Comparison of ENCODE assay signal across 8 cellular contexts in the genomic region with DNA sequence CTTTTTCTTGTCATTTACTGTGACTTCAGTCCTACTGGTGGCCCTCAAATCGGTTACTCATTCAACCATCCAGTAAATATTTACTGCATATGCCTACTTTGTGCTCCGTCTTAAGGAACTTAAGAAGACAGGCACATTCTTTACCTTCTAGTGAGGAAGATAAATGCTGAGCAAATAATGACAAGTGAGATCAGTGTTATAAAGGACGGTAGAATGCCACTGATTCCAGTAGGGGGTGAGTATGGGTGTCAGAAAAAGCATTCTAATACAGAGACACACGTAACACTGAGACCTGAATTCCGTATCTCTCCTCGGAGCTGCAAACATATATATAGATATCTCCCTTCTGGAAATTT. TPM values are rescaled to one million over a fixed set of nuclear protein-coding genes. Genes with fewer than 3 reads are reported as not detected.
DNase-seq lines count a peak whose midpoint lies in the region; ATAC-seq and TF ChIP-seq lines count a peak whose summit lies in the region.

No MANE protein-coding gene starts in this region.

- H3K36me3 Mint-ChIP-seq in T-helper 17 cell (ENCODE audit: low read depth): peaks cover 13% of the 10 kb centered on the region

- H3K4me3 ChIP-seq in stomach (peak overlapping the region; percentile 66 to 85 (median 75)), H7 (ENCODE audit: insufficient read depth, low read depth, low read length) (no peak overlapping the region)

- 28 to 45% (median 32%) methylated on average over 6 of the region's 6 CpGs for WGBS in stomach, 5 donors

- H3K9me3 ChIP-seq in T-helper 17 cell (ENCODE audit: control insufficient read depth, low read length, poor library complexity, severe bottlenecking) (no peaks in the 10 kb centered on the region), stomach (no peaks in the 10 kb centered on the region)

- H3K4me1 ChIP-seq in stomach: peaks cover 27 to 60% (median 44%) of the 10 kb centered on the region in 4 donors

- no peak for TF ChIP-seq CTCF in stomach (IDR thresholded peaks at IDR 0.05)

- no peaks in the 10 kb centered on the region for H3K27me3 Mint-ChIP-seq in T-helper 17 cell

- TF ChIP-seq EP300 in stomach (IDR thresholded peaks at IDR 0.05): no peak

- ATAC-seq in T-helper 17 cell: no peak
- ATAC-seq in HG03521 (IDR thresholded peaks at IDR 0.05; ENCODE audit: unreplicated experiment): no peak
- no peak for ATAC-seq in GM19035 (IDR thresholded peaks at IDR 0.05; ENCODE audit: unreplicated experiment)

- no peak for TF ChIP-seq POLR2A in stomach (IDR thresholded peaks at IDR 0.05)

- peaks cover 53% of the 10 kb centered on the region for H3K4me1 Mint-ChIP-seq in T-helper 17 cell

- intact Hi-C loops in stomach (cut with DNase I; ENCODE audit: low total_unique reads): no loop called here

- DNase-seq in SIG-M5 treated with dmso at 0.1 percent for 504 hours (lab: John Stamatoyannopoulos, UW; ENCODE audit: unreplicated experiment) (peak; percentile 38), SIG-M5 (lab: John Stamatoyannopoulos, UW) (no peak), T-helper 17 cell (no peak), germinal center (ENCODE audit: low spot score) (peak; percentile 6), stomach (no peak), H7 (no peak)

- H3K27me3 ChIP-seq in stomach (no peaks in the 10 kb centered on the region), H7 (ENCODE audit: control insufficient read depth, insufficient read depth, low read length) (peaks cover 2% of the 10 kb centered on the region)

- peak overlapping the region in 4 of 5 donors; percentile 90 to 95 (median 92) for H3K27ac ChIP-seq in stomach

- H3K4me3 Mint-ChIP-seq in T-helper 17 cell: peak overlapping the region; percentile 99

- H3K27ac Mint-ChIP-seq in T-helper 17 cell: peak overlapping the region; percentile 100

- H3K36me3 ChIP-seq in stomach: peaks cover 11 to 28% (median 25%) of the 10 kb centered on the region in 4 donors
- peaks cover 3% of the 10 kb centered on the region for H3K36me3 ChIP-seq in H7 (replicated peaks; ENCODE audit: control insufficient read depth, insufficient read depth, low read length)

RNA-seq across cellular contexts. Expression of gene ANKRD42, which starts 1.6 kb away (rescaled TPM):
- total RNA-seq in T-helper 17 cell: 10 to 100 TPM in 1 of 2 donors, 1 to 10 TPM in 1; 7.5 to 10.3 TPM
- 10 to 100 TPM in 2 of 5 donors, 1 to 10 TPM in 2, under 1 TPM in 1; 0.87 to 21.0 (median 5.4) TPM for total RNA-seq in stomach
- polyA plus RNA-seq in stomach: 1 to 10 TPM; 4.5 to 6.1 (median 4.5) TPM
- 3.3 and 5.5 TPM in 2 replicates for total RNA-seq in H7 (2014; rRNA removed; shearing (Covaris generic))

RNA-seq across cellular contexts. Expression of gene PCF11, which starts 38.2 kb away (rescaled TPM):
- total RNA-seq in T-helper 17 cell: 100 to 1,000 TPM; 152 to 153 TPM
- total RNA-seq in stomach: 10 to 100 TPM; 58.0 to 87.2 (median 75.9) TPM
- polyA plus RNA-seq in stomach: 10 to 100 TPM; 10.1 to 25.4 (median 12.8) TPM
- total RNA-seq in H7 (2014; rRNA removed; shearing (Covaris generic)): 25.4 and 29.9 TPM in 2 replicates

Comparison
In these comparisons a context has a peak if more than half of its experiments do, and no peak if none do; other contexts are left out.
1. DNase-seq: peak in SIG-M5 treated with dmso at 0.1 percent for 504 hours (single experiment) and germinal center (single experiment); none in SIG-M5 (single experiment), T-helper 17 cell (0 of 3), stomach (single experiment) and H7 (single experiment).